24 cellular contexts compared by ENCODE assay signal in the genomic region with DNA sequence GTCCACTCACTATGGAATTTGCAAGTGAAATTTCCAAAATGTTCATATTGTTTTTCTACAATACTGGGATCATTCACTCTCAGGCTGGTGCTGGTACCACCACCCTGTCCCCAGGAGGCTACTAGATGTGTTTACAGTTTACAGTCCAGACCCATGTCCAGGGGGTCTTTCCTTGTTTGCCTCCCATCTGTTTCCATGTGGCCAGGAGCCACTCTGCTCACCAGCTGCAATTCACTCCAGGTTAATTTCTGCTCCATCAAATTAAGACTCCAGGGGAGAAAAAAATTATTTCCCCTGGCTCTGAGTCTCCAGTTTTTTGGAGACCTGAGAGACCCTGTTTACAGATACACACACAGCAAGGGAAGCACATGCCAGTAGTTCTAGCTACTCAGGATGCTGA.
"Had no signal": no experiment of that assay in that cellular context is flagged by ENCODE, and none has a peak within 500 bp of the region (broad histone marks: within the 10 kb centered on the region; RNA-seq: fewer than 3 reads in every experiment).

No MANE protein-coding gene starts in this region.

- H3K27ac Mint-ChIP-seq: T-helper 17 cell had no signal

- H3K4me3 Mint-ChIP-seq: T-helper 17 cell had no signal

- H3K4me1 ChIP-seq: SJCRH30 had no signal

- H3K4me3 ChIP-seq: SJCRH30 had no signal

- ATAC-seq: HepG2, Panc1, PC-3, Right ventricle myocardium inferior, SK-N-SH treated with all-trans-retinoic acid at 6 μM for 48 hours, T-helper 17 cell had no signal

- H3K36me3 ChIP-seq: SJCRH30 had no signal

- DNase-seq: IMR-90, Kasumi-1, KG1, MM.1S, NCI-H1092 treated with DMSO at 0.1 percent for 48 hours, NCI-H1436, NCI-H187, NCI-H2029, NCI-H2081 treated with DMSO at 0.1 percent for 48 hours, NCI-H2171, NCI-H226, NCI-H446, NCI-H510A, NCI-H524 treated with DMSO at 0.1 percent for 48 hours, NCI-H82, PC-3, SHP77 treated with DMSO at 0.1 percent for 48 hours, SJCRH30, T-helper 1 cell, T-helper 17 cell had no signal

- H3K4me1 Mint-ChIP-seq: T-helper 17 cell had no signal

- H3K9me3 ChIP-seq: SJCRH30 had no signal

- H3K27ac ChIP-seq: SJCRH30 had no signal
